ENCODE assay signal across 21 cellular contexts in the genomic region with DNA sequence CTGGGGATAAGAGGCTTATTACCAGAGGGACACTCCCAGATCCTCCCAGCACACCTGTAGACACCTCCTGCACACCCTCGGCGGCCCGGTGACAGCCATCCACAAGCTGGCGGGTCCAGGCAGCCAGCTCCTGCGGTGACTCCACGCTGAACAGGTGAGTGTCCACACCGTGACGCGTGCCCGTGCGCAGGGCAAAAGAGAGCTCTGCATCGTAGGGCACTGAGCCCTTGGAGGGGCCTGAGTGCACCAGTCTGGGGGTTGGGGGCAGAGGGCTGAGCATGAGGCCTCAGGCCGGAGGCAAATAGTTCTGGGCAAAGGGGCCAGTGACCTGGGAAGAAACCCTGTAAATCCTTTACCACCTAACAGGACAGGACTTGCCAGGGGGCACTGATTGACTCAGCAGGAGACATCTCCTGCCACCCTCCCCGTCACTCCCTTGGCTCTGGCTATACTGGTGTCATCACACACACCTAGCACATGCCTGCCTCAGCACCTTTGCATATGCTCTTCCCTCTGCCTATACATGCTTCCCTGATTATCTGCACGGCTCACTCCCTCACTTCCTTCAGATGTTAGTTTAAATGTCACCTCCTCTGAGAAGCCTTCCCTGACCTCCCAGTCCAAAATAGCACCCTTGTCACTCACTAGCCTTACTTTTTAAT. TPM values are rescaled to one million over a fixed set of nuclear protein-coding genes. Genes with fewer than 3 reads are reported as not detected.
DNase-seq lines count a peak whose midpoint lies in the region; ATAC-seq, FAIRE-seq and TF ChIP-seq lines count a peak whose summit lies in the region.
"Had no signal": no experiment of that assay in that cellular context is flagged by ENCODE, and none has a peak within 500 bp of the region (broad histone marks: within the 10 kb centered on the region; RNA-seq: fewer than 3 reads in every experiment).

No MANE protein-coding gene starts in this region.

- TSS peak; percentile 43 for BruUV-seq in K562 (replicated peaks; lab: Mats Ljungman, UMichigan)

- no peak for FAIRE-seq in K562 (lab: Jason Lieb, UNC)

- H3K9me3 Mint-ChIP-seq in activated CD4-positive, alpha-beta T cell treated with anti-CD3 and anti-CD28 coated beads, Interleukin-2, amount 10 ng/mL, durations not matched to agents 7 days and 5 days: no peaks in the 10 kb centered on the region
- H3K9me3 Mint-ChIP-seq: CD4-positive, alpha-beta T cell had no signal

- H3K4me2 ChIP-seq in BLaER1: peak overlapping the region; percentile 94
- no peak overlapping the region for H3K4me2 ChIP-seq in OCI-LY1 (ENCODE audit: low read length)
- no peak overlapping the region for H3K4me2 ChIP-seq in K562 (ENCODE audit: insufficient read depth, low read length)
- no peak overlapping the region for H3K4me2 ChIP-seq in osteoblast (ENCODE audit: insufficient read depth, low read length)

- no peaks in the 10 kb centered on the region for H3K27me3 ChIP-seq in BLaER1
- no peaks in the 10 kb centered on the region for H3K27me3 ChIP-seq in OCI-LY1 (ENCODE audit: insufficient read depth, low read length)
- H3K27me3 ChIP-seq in K562 (ENCODE audit: control insufficient read depth in 2 of 2, insufficient read depth in 2 of 2, low read length in 2 of 2): no peaks in the 10 kb centered on the region
- H3K27me3 ChIP-seq in osteoblast (ENCODE audit: insufficient read depth, low read length): no peaks in the 10 kb centered on the region

- H3K9me2 ChIP-seq in OCI-LY1 (ENCODE audit: low read depth, low read length): no peaks in the 10 kb centered on the region

- H3K9ac ChIP-seq in BLaER1: peak overlapping the region; percentile 25; the same call in 1 of the 2 replicates
- no peak overlapping the region for H3K9ac ChIP-seq in OCI-LY1 (ENCODE audit: low read length)
- H3K9ac ChIP-seq in K562 (ENCODE audit: insufficient read depth in 1 of 2, low read depth in 2 of 2, low read length in 2 of 2): peak overlapping the region in 1 of 2 experiments; percentile 58; a peak in 2 of 4 replicates

- TF ChIP-seq POLR2A in K562 (conservative IDR thresholded peaks at IDR 0.05): no peak

- peaks cover 2% of the 10 kb centered on the region for H3K4me1 Mint-ChIP-seq in activated CD4-positive, alpha-beta T cell treated with anti-CD3 and anti-CD28 coated beads, Interleukin-2, amount 10 ng/mL, durations not matched to agents 7 days and 5 days

- in situ Hi-C loops in K562 (cut with MboI): loop anchor here (10.0 kb wide), 1 partner anchor 245 kb away; no protein-coding TSS in a partner anchor

- TF ChIP-seq RAD21 in K562 (CRISPR knock-in tag; conservative IDR thresholded peaks at IDR 0.05 in 1 of 2, IDR thresholded peaks at IDR 0.05 in 1 of 2): no peak

- no peak for TF ChIP-seq CTCF in OCI-LY1 (IDR thresholded peaks at IDR 0.05; ENCODE audit: low read length)
- no peak for TF ChIP-seq CTCF in K562 (IDR thresholded peaks at IDR 0.05 in 2 of 3, conservative IDR thresholded peaks at IDR 0.05 in 1 of 3; ENCODE audit: insufficient read depth in 2 of 3, low read depth in 1 of 3, low read length in 3 of 3)
- no peak for TF ChIP-seq CTCF in osteoblast (IDR thresholded peaks at IDR 0.05; ENCODE audit: extremely low read depth, low read depth, low read length)

- peaks cover 65% of the 10 kb centered on the region for H3K4me1 ChIP-seq in BLaER1
- peaks cover 25% of the 10 kb centered on the region for H3K4me1 ChIP-seq in OCI-LY1 (ENCODE audit: insufficient read depth, low read length, severe bottlenecking)
- peaks cover 0 to 15% of the 10 kb centered on the region in 2 experiments; a peak in 1 of 5 replicates for H3K4me1 ChIP-seq in K562 (replicated peaks in 1 of 2; ENCODE audit: control insufficient read depth in 2 of 2, insufficient read depth in 2 of 2, low read length in 2 of 2)
- H3K4me1 ChIP-seq in osteoblast (ENCODE audit: insufficient read depth, low read length): peaks cover 3% of the 10 kb centered on the region

- no peaks in the 10 kb centered on the region for H3F3A ChIP-seq in OCI-LY1 (ENCODE audit: insufficient read depth, low read length)

- intact Hi-C loops in K562 (cut with micrococcal nuclease): no loop called here

- H4K20me1 ChIP-seq in BLaER1 (no peaks in the 10 kb centered on the region), OCI-LY1 (ENCODE audit: insufficient read depth, low read length) (no peaks in the 10 kb centered on the region), K562 (replicated peaks; ENCODE audit: control insufficient read depth, insufficient read depth, low read length) (no peaks in the 10 kb centered on the region), osteoblast (ENCODE audit: insufficient read depth, low read length) (no peaks in the 10 kb centered on the region)

- no peak overlapping the region for H3K4me3 Mint-ChIP-seq in activated CD4-positive, alpha-beta T cell treated with anti-CD3 and anti-CD28 coated beads, Interleukin-2, amount 10 ng/mL, durations not matched to agents 7 days and 5 days
- H3K4me3 Mint-ChIP-seq: CD4-positive, alpha-beta T cell had no signal

- ATAC-seq in K562 (no peak), GM21390 (IDR thresholded peaks at IDR 0.05; ENCODE audit: unreplicated experiment) (no peak)
- ATAC-seq: Panc1 had no signal

- CTCF ChIA-PET in K562 (lab: Yijun Ruan, JAX; ENCODE audit: low intra/inter-chr PET ratio): no interaction called here
- CTCF ChIA-PET in activated CD4-positive, alpha-beta T cell treated with anti-CD3 and anti-CD28 coated beads, Interleukin-2, amount 10 ng/mL, durations not matched to agents 7 days and 5 days (lab: Charles Lee): no interaction called here

- no peak overlapping the region for H3K4me3 ChIP-seq in BLaER1
- no peak overlapping the region for H3K4me3 ChIP-seq in OCI-LY1 (ENCODE audit: low read depth, low read length, poor library complexity, severe bottlenecking)
- no peak overlapping the region for H3K4me3 ChIP-seq in K562
- no peak overlapping the region for H3K4me3 ChIP-seq in osteoblast (ENCODE audit: insufficient read depth, low read length)
- H3K4me3 ChIP-seq: SK-N-MC had no signal

- peaks cover 10% of the 10 kb centered on the region for H3K36me3 Mint-ChIP-seq in activated CD4-positive, alpha-beta T cell treated with anti-CD3 and anti-CD28 coated beads, Interleukin-2, amount 10 ng/mL, durations not matched to agents 7 days and 5 days (ENCODE audit: low read depth)

- no peaks in the 10 kb centered on the region for H3K79me2 ChIP-seq in OCI-LY1 (ENCODE audit: insufficient read depth, low read length)
- H3K79me2 ChIP-seq in K562 (ENCODE audit: control insufficient read depth, insufficient read depth, low read length): no peaks in the 10 kb centered on the region
- H3K79me2 ChIP-seq in osteoblast (ENCODE audit: insufficient read depth, low read length): peaks cover 2% of the 10 kb centered on the region

- no peak for TF ChIP-seq EP300 in K562 (IDR thresholded peaks at IDR 0.05; ENCODE audit: low read length)

- H3K9me3 ChIP-seq in BLaER1 (no peaks in the 10 kb centered on the region; the same call in 1 of the 2 replicates), OCI-LY1 (ENCODE audit: low read length) (no peaks in the 10 kb centered on the region), K562 (replicated peaks; ENCODE audit: control insufficient read depth, insufficient read depth, low read depth, low read length) (no peaks in the 10 kb centered on the region), osteoblast (ENCODE audit: low read depth, low read length) (no peaks in the 10 kb centered on the region)

- H3K27ac ChIP-seq in BLaER1 (peak overlapping the region; percentile 92), OCI-LY1 (ENCODE audit: low read depth, low read length, poor library complexity, severe bottlenecking) (peak overlapping the region; percentile 94), K562 (ENCODE audit: extremely low read depth, low read depth, low read length) (no peak overlapping the region), osteoblast (ENCODE audit: low read depth, low read length) (no peak overlapping the region)
- H3K27ac ChIP-seq: SK-N-MC had no signal

- H3K27ac Mint-ChIP-seq in activated CD4-positive, alpha-beta T cell treated with anti-CD3 and anti-CD28 coated beads, Interleukin-2, amount 10 ng/mL, durations not matched to agents 7 days and 5 days: no peak overlapping the region
- H3K27ac Mint-ChIP-seq: CD4-positive, alpha-beta T cell had no signal

- DNase-seq in K562 (ENCODE audit: extremely low read depth in 1 of 4, low spot score in 3 of 4): no peak
- peak; percentile 42 for DNase-seq in osteoblast (ENCODE audit: insufficient read length, low spot score, missing footprints)
- DNase-seq in stimulated activated CD8-positive, alpha-beta memory T cell treated with anti-CD3 and anti-CD28 coated beads, Interleukin-4, amount 100 ng/mL, for 48 hours: no peak
- DNase-seq in activated CD4-positive, alpha-beta T cell treated with anti-CD3 and anti-CD28 coated beads, Interleukin-2, amount 10 ng/mL, durations not matched to agents 7 days and 5 days: no peak
- DNase-seq in AG08396 (ENCODE audit: low spot score): no peak
- DNase-seq: AML-193; Calu3; CD4-positive, alpha-beta T cell; H7; KBM-7; NCI-H1048; NCI-H1436 treated with DMSO at 0.1 percent for 48 hours; NCI-H2029 treated with DMSO at 0.1 percent for 48 hours; NCI-H2171 treated with DMSO at 0.1 percent for 48 hours; NCI-H774; Right ventricle myocardium superior had no signal

- WGBS in K562 (ENCODE audit: insufficient coverage, low coverage, missing lambda C conversion rate): 93% methylated on average over 14 of the region's 15 CpGs

- H3K9me1 ChIP-seq in K562 (ENCODE audit: control insufficient read depth, insufficient read depth, low read length): no peaks in the 10 kb centered on the region

- H2AFZ ChIP-seq in OCI-LY1 (ENCODE audit: low read length) (no peak overlapping the region), K562 (ENCODE audit: low read depth, low read length) (no peak overlapping the region), osteoblast (ENCODE audit: low read length) (no peak overlapping the region)

- POLR2A ChIA-PET in K562 (lab: Yijun Ruan, JAX): interaction anchor here (0.6 to 2.0 kb wide), 2 partner anchors 9 to 122 kb away, joined by 3 to 9 read pairs; a partner anchor contains a TSS
- POLR2A ChIA-PET in activated CD4-positive, alpha-beta T cell treated with anti-CD3 and anti-CD28 coated beads, Interleukin-2, amount 10 ng/mL, durations not matched to agents 7 days and 5 days (lab: Charles Lee): no interaction called here

- H3K36me3 ChIP-seq in BLaER1 (peaks cover 50% of the 10 kb centered on the region), OCI-LY1 (ENCODE audit: insufficient read depth, low read length) (peaks cover 24% of the 10 kb centered on the region), K562 (ENCODE audit: control insufficient read depth, insufficient read depth, low read length) (peaks cover 58% of the 10 kb centered on the region), osteoblast (ENCODE audit: insufficient read depth, low read length) (peaks cover 7% of the 10 kb centered on the region)

- H3K27me3 Mint-ChIP-seq in activated CD4-positive, alpha-beta T cell treated with anti-CD3 and anti-CD28 coated beads, Interleukin-2, amount 10 ng/mL, durations not matched to agents 7 days and 5 days: no peaks in the 10 kb centered on the region
- H3K27me3 Mint-ChIP-seq: CD4-positive, alpha-beta T cell had no signal

RNA-seq across cellular contexts. Expression of a gene that starts 8.9 kb away (rescaled TPM):
- 73.0 and 79.2 TPM in 2 replicates for total RNA-seq in K562 (2011; cell fraction: chromatin; rRNA removed; ENCODE audit: low replicate concordance)
- total RNA-seq in K562 (2011; cell fraction: nucleolus; rRNA removed): 48.6 and 56.5 TPM in 2 replicates
- total RNA-seq in K562 (2011; cell fraction: nucleoplasm; rRNA removed): 61.2 and 70.1 TPM in 2 replicates
- 41.6 and 48.0 TPM in 2 replicates for total RNA-seq in K562 (2014; rRNA removed)
- 62.9 and 66.0 TPM in 2 replicates for total RNA-seq in K562 (2014; rRNA removed; fragmentation: Illumina TruSeq; extraction: Trizol)
- 53.9 and 58.3 TPM in 2 replicates for total RNA-seq in K562 (2015; rRNA removed; fragmentation: Illumina TruSeq; extraction: Trizol)
- total RNA-seq in K562 (2021): 51.6 and 53.5 TPM in 2 replicates
- 51.9 and 54.5 TPM in 2 replicates for polyA plus RNA-seq in K562 (2011; rRNA removed)
- 49.2 and 58.8 TPM in 2 replicates for polyA plus RNA-seq in K562 (2011; cell fraction: cytosol; rRNA removed)
- polyA plus RNA-seq in K562 (2011; cell fraction: nucleus; rRNA removed): 94.2 and 97.9 TPM in 2 replicates
- 32.9 and 55.8 TPM in 2 replicates for polyA plus RNA-seq in K562 (2012)
- 67.1 and 69.4 TPM in 2 replicates for polyA plus RNA-seq in K562 (2014; fragmentation: Illumina TruSeq; extraction: Trizol)
- 100 to 1,000 TPM; 116 to 127 TPM for polyA plus RNA-seq in K562 (2014; fragmentation: Nextera tagmentation; extraction: Ambion mirVana)
- polyA plus RNA-seq in K562 (2014; rRNA removed): 46.4 and 50.5 TPM in 2 replicates
- polyA minus RNA-seq in K562 (2011; rRNA and poly(A)+ RNA removed): 60.7 and 69.9 TPM in 2 replicates
- polyA minus RNA-seq in K562 (2011; cell fraction: cytosol; rRNA and poly(A)+ RNA removed): 30.3 and 38.7 TPM in 2 replicates
- polyA minus RNA-seq in K562 (2011; cell fraction: nucleus; rRNA and poly(A)+ RNA removed): 21.1 and 30.4 TPM in 2 replicates
- 14.4 and 16.6 TPM in 2 replicates for total RNA-seq in osteoblast
- total RNA-seq in activated CD4-positive, alpha-beta T cell treated with anti-CD3 and anti-CD28 coated beads, Interleukin-2, amount 10 ng/mL, durations not matched to agents 7 days and 5 days: 10 to 100 TPM; 27.2 to 33.1 TPM

RNA-seq across cellular contexts. Expression of a gene that starts 33.4 kb away (rescaled TPM):
- total RNA-seq in K562 (2011; cell fraction: chromatin; rRNA removed; ENCODE audit: low replicate concordance): 5.9 and 12.0 TPM in 2 replicates
- total RNA-seq in K562 (2011; cell fraction: nucleolus; rRNA removed): 13.7 and 14.1 TPM in 2 replicates
- total RNA-seq in K562 (2011; cell fraction: nucleoplasm; rRNA removed): 10.3 and 11.0 TPM in 2 replicates
- total RNA-seq in K562 (2014; rRNA removed) (40.8 and 50.9 TPM in 2 replicates), K562 (2014; rRNA removed; fragmentation: Illumina TruSeq; extraction: Trizol) (9.1 and 9.8 TPM in 2 replicates), K562 (2015; rRNA removed; fragmentation: Illumina TruSeq; extraction: Trizol) (19.6 and 20.3 TPM in 2 replicates), K562 (2021) (35.3 and 35.4 TPM in 2 replicates), osteoblast (27.1 and 27.5 TPM in 2 replicates)
- polyA plus RNA-seq in K562 (2011; rRNA removed) (20.2 and 22.1 TPM in 2 replicates), K562 (2014; fragmentation: Illumina TruSeq; extraction: Trizol) (21.2 and 23.5 TPM in 2 replicates), K562 (2014; fragmentation: Nextera tagmentation; extraction: Ambion mirVana) (1 to 10 TPM; 1.2 to 2.0 TPM), K562 (2014; rRNA removed) (30.7 and 32.9 TPM in 2 replicates)
- 28.9 and 54.5 TPM in 2 replicates for polyA plus RNA-seq in K562 (2011; cell fraction: cytosol; rRNA removed)
- polyA plus RNA-seq in K562 (2011; cell fraction: nucleus; rRNA removed): 13.7 and 18.7 TPM in 2 replicates
- 22.4 and 26.1 TPM in 2 replicates for polyA plus RNA-seq in K562 (2012)
- 8.0 and 13.9 TPM in 2 replicates for polyA minus RNA-seq in K562 (2011; rRNA and poly(A)+ RNA removed)
- 15.7 and 15.9 TPM in 2 replicates for polyA minus RNA-seq in K562 (2011; cell fraction: cytosol; rRNA and poly(A)+ RNA removed)
- 3.5 and 4.8 TPM in 2 replicates for polyA minus RNA-seq in K562 (2011; cell fraction: nucleus; rRNA and poly(A)+ RNA removed)
- total RNA-seq in activated CD4-positive, alpha-beta T cell treated with anti-CD3 and anti-CD28 coated beads, Interleukin-2, amount 10 ng/mL, durations not matched to agents 7 days and 5 days: 1 to 10 TPM; 7.8 to 9.5 TPM

Comparison
In these comparisons a context has a peak if more than half of its experiments do, and no peak if none do; other contexts are left out.
1. H3K27ac ChIP-seq: peak in BLaER1 (single experiment) and OCI-LY1 (single experiment); none in K562 (single experiment) and osteoblast (single experiment).